1 cellular context compared by ENCODE assay signal in the genomic region with DNA sequence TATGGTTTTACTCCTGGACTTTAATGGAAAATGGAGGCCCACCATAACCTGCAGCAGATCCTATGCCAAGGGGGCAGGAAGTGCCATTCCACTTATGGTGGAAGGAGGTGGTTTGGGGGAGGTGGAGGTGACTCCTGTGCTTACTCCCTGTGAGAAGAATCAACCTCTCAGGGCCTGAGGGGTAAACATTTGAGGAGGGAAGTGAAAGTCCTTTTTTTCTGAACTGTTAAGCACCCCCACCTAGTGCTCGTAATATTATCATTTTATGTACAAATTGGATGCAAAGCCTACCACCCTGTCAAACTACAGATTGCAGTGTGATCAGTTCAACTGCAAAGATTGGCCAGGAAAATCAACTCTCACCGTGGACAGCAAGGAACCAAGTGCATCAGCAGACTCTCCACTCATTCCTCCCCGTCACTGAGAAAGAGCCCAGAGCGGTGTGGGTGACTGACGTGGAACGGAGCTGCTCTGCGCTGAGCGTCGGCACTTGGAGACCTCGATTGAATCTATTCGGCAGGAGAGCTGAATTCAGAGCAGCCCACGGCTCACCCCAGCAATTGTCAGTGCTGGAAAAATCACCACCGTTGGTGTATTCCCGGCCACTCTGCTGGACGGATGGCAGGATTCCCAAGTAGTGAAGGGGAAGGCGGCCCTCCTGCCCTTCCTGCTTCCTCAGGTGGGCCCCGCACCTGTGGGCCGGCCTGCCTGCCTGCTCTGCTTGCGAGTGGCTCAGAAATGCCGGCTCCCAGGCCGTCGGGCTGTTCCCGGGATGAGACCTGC.
TF ChIP-seq lines count a peak whose summit lies in the region.

No MANE protein-coding gene starts in this region.

TF ChIP-seq in GM23338, 12 proteins besides CTCF, POLR2A, EP300 and RAD21 (continued from another document):
- TF ChIP-seq, protein P1, sequence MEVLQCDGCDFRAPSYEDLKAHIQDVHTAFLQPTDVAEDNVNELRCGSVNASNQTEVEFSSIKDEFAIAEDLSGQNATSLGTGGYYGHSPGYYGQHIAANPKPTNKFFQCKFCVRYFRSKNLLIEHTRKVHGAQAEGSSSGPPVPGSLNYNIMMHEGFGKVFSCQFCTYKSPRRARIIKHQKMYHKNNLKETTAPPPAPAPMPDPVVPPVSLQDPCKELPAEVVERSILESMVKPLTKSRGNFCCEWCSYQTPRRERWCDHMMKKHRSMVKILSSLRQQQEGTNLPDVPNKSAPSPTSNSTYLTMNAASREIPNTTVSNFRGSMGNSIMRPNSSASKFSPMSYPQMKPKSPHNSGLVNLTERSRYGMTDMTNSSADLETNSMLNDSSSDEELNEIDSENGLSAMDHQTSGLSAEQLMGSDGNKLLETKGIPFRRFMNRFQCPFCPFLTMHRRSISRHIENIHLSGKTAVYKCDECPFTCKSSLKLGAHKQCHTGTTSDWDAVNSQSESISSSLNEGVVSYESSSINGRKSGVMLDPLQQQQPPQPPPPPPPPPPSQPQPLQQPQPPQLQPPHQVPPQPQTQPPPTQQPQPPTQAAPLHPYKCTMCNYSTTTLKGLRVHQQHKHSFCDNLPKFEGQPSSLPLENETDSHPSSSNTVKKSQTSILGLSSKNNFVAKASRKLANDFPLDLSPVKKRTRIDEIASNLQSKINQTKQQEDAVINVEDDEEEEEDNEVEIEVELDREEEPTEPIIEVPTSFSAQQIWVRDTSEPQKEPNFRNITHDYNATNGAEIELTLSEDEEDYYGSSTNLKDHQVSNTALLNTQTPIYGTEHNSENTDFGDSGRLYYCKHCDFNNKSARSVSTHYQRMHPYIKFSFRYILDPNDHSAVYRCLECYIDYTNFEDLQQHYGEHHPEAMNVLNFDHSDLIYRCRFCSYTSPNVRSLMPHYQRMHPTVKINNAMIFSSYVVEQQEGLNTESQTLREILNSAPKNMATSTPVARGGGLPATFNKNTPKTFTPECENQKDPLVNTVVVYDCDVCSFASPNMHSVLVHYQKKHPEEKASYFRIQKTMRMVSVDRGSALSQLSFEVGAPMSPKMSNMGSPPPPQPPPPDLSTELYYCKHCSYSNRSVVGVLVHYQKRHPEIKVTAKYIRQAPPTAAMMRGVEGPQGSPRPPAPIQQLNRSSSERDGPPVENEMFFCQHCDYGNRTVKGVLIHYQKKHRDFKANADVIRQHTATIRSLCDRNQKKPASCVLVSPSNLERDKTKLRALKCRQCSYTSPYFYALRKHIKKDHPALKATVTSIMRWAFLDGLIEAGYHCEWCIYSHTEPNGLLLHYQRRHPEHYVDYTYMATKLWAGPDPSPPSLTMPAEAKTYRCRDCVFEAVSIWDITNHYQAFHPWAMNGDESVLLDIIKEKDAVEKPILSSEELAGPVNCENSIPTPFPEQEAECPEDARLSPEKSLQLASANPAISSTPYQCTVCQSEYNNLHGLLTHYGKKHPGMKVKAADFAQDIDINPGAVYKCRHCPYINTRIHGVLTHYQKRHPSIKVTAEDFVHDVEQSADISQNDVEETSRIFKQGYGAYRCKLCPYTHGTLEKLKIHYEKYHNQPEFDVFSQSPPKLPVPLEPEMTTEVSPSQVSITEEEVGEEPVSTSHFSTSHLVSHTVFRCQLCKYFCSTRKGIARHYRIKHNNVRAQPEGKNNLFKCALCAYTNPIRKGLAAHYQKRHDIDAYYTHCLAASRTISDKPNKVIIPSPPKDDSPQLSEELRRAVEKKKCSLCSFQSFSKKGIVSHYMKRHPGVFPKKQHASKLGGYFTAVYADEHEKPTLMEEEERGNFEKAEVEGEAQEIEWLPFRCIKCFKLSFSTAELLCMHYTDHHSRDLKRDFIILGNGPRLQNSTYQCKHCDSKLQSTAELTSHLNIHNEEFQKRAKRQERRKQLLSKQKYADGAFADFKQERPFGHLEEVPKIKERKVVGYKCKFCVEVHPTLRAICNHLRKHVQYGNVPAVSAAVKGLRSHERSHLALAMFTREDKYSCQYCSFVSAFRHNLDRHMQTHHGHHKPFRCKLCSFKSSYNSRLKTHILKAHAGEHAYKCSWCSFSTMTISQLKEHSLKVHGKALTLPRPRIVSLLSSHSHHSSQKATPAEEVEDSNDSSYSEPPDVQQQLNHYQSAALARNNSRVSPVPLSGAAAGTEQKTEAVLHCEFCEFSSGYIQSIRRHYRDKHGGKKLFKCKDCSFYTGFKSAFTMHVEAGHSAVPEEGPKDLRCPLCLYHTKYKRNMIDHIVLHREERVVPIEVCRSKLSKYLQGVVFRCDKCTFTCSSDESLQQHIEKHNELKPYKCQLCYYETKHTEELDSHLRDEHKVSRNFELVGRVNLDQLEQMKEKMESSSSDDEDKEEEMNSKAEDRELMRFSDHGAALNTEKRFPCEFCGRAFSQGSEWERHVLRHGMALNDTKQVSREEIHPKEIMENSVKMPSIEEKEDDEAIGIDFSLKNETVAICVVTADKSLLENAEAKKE (CRISPR knock-in tag; IDR thresholded peaks at IDR 0.05): no peak
- TF ChIP-seq, protein P2, sequence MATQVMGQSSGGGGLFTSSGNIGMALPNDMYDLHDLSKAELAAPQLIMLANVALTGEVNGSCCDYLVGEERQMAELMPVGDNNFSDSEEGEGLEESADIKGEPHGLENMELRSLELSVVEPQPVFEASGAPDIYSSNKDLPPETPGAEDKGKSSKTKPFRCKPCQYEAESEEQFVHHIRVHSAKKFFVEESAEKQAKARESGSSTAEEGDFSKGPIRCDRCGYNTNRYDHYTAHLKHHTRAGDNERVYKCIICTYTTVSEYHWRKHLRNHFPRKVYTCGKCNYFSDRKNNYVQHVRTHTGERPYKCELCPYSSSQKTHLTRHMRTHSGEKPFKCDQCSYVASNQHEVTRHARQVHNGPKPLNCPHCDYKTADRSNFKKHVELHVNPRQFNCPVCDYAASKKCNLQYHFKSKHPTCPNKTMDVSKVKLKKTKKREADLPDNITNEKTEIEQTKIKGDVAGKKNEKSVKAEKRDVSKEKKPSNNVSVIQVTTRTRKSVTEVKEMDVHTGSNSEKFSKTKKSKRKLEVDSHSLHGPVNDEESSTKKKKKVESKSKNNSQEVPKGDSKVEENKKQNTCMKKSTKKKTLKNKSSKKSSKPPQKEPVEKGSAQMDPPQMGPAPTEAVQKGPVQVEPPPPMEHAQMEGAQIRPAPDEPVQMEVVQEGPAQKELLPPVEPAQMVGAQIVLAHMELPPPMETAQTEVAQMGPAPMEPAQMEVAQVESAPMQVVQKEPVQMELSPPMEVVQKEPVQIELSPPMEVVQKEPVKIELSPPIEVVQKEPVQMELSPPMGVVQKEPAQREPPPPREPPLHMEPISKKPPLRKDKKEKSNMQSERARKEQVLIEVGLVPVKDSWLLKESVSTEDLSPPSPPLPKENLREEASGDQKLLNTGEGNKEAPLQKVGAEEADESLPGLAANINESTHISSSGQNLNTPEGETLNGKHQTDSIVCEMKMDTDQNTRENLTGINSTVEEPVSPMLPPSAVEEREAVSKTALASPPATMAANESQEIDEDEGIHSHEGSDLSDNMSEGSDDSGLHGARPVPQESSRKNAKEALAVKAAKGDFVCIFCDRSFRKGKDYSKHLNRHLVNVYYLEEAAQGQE (IDR thresholded peaks at IDR 0.05; ENCODE audit: unreplicated experiment): no peak
- TF ChIP-seq STAT1 (IDR thresholded peaks at IDR 0.05; ENCODE audit: unreplicated experiment) (no peak), ZNF331 (CRISPR knock-in tag; IDR thresholded peaks at IDR 0.05; ENCODE audit: low read depth) (no peak)
